In the genomic region with DNA sequence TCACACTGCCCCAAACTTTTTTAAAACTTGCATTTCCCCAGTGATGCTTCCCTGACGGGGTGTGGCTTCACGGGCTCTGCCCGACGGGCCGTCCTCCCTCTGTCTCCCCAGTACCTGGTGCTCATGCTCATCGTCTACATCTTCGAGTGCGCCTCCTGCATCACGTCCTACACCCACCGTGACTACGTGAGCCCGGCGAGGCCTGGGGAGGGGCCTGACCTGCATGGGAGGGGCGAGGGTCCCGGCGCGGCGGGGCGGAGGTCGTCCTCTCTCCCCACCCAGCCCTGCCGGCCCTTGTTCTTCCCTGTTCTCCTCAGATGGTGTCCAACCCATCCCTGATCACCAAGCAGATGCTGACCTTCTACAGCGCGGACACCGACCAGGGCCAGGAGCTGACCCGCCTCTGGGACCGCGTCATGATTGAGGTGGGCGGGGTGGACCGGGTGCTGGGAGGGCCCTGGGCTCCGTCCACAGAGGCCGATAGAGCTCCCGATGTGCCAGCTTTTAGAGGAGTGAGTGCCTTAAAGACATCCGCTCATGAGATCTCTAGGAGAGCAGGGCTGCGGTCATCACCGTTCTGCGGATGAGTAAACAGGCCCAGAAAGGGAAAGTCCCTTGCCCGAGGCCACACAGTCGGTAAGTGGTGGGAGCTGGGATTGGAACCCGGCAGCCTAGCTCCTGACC, we compare ENCODE assay signal across 8 cellular contexts. TPM values are rescaled to one million over a fixed set of nuclear protein-coding genes. Genes with fewer than 3 reads are reported as not detected.
DNase-seq lines count a peak whose midpoint lies in the region; ATAC-seq and TF ChIP-seq lines count a peak whose summit lies in the region.

No MANE protein-coding gene starts in this region.

- peak overlapping the region; percentile 56 for H3K4me2 ChIP-seq in mesendoderm (ENCODE audit: low read length)

- peak overlapping the region; percentile 52 for H3K4me3 Mint-ChIP-seq in dendritic cell treated with granulocyte-macrophage colony-stimulating factor and Interleukin-4, amounts not matched to agents 40 ng/mL and 50 ng/mL, for 4 days
- H3K4me3 Mint-ChIP-seq in stimulated activated naive CD8-positive, alpha-beta T cell treated with anti-CD3 and anti-CD28 coated beads, Interleukin-15, amount 100 ng/mL, for 72 hours = peak overlapping the region; percentile 74 to 81

- H3K4me3 ChIP-seq in AG04450 (ENCODE audit: low read depth, low read length) (peak overlapping the region; percentile 48), mesendoderm (ENCODE audit: low read length) (peak overlapping the region; percentile 31)

- peak overlapping the region; percentile 73 for H3K56ac ChIP-seq in mesendoderm (ENCODE audit: low read length)

- no peaks in the 10 kb centered on the region; the same call in 1 of the 2 replicates for H3K9me3 ChIP-seq in AG04450 (ENCODE audit: control insufficient read depth, insufficient read depth, low read length)

- H3K4me1 Mint-ChIP-seq in dendritic cell treated with granulocyte-macrophage colony-stimulating factor and Interleukin-4, amounts not matched to agents 40 ng/mL and 50 ng/mL, for 4 days (ENCODE audit: low read depth) = peaks cover 8% of the 10 kb centered on the region
- peaks cover 22% of the 10 kb centered on the region for H3K4me1 Mint-ChIP-seq in stimulated activated naive CD8-positive, alpha-beta T cell treated with anti-CD3 and anti-CD28 coated beads, Interleukin-15, amount 100 ng/mL, for 72 hours

- peaks cover 62% of the 10 kb centered on the region for H3K27me3 Mint-ChIP-seq in dendritic cell treated with granulocyte-macrophage colony-stimulating factor and Interleukin-4, amounts not matched to agents 40 ng/mL and 50 ng/mL, for 4 days
- H3K27me3 Mint-ChIP-seq in stimulated activated naive CD8-positive, alpha-beta T cell treated with anti-CD3 and anti-CD28 coated beads, Interleukin-15, amount 100 ng/mL, for 72 hours = peaks cover 69% of the 10 kb centered on the region

- DNase-seq in AG04450 (ENCODE audit: low read depth, low spot score) = no peak
- peak; percentile 45 for DNase-seq in activated CD4-positive, CD25-positive, alpha-beta regulatory T cell treated with anti-CD3 and anti-CD28 coated beads, Interleukin-2, amount 50 U/mL, for 72 hours
- DNase-seq in mesendoderm = peak; percentile 65
- peak; percentile 52 to 72 for DNase-seq in stimulated activated naive CD8-positive, alpha-beta T cell treated with anti-CD3 and anti-CD28 coated beads, Interleukin-15, amount 100 ng/mL, for 72 hours
- no peak for DNase-seq in anterior cingulate cortex (lab: John Stamatoyannopoulos, UW)
- DNase-seq in NCI-H1092 (lab: John Stamatoyannopoulos, UW) = no peak

- peaks cover 11% of the 10 kb centered on the region for H3K27me3 ChIP-seq in AG04450 (ENCODE audit: control insufficient read depth, insufficient read depth, low read length)
- H3K27me3 ChIP-seq in mesendoderm (ENCODE audit: insufficient read depth, low read length, poor library complexity) = no peaks in the 10 kb centered on the region

- no peaks in the 10 kb centered on the region for H3K79me2 ChIP-seq in mesendoderm (ENCODE audit: control insufficient read depth, insufficient read depth, low read length)

- H2BK15ac ChIP-seq in mesendoderm (replicated peaks; ENCODE audit: low read depth) = no peak overlapping the region

- H2AK5ac ChIP-seq in mesendoderm (ENCODE audit: low read length) = no peak overlapping the region

- no peak overlapping the region for H3K4ac ChIP-seq in mesendoderm (ENCODE audit: low read depth, low read length)

- H3K79me1 ChIP-seq in mesendoderm (ENCODE audit: low read length) = no peaks in the 10 kb centered on the region

- peak; percentile 58 for ATAC-seq in HG02588 (IDR thresholded peaks at IDR 0.05; ENCODE audit: unreplicated experiment)
- ATAC-seq in stimulated activated naive CD8-positive, alpha-beta T cell treated with anti-CD3 and anti-CD28 coated beads, Interleukin-15, amount 100 ng/mL, for 72 hours = peak; percentile 98

- H3K9ac ChIP-seq in mesendoderm (ENCODE audit: low read length) = peak overlapping the region; percentile 57

- no peak overlapping the region for H3K18ac ChIP-seq in mesendoderm (ENCODE audit: low read length)

- no peak for TF ChIP-seq CTCF in AG04450 (IDR thresholded peaks at IDR 0.05; ENCODE audit: low read depth, low read length)

- no peak overlapping the region for H3K23ac ChIP-seq in mesendoderm (ENCODE audit: low read length)

- H3K36me3 ChIP-seq in mesendoderm (ENCODE audit: control insufficient read depth, insufficient read depth, low read length) = no peaks in the 10 kb centered on the region

- WGBS in mesendoderm (ENCODE audit: extremely low coverage, insufficient coverage, low lambda C conversion rate) = no CpG with 5 or more reads among the region's 39 CpGs

- H3K27ac ChIP-seq in AG04450 (ENCODE audit: low read depth, low read length) (peak overlapping the region; percentile 11), mesendoderm (ENCODE audit: low read depth, low read length) (no peak overlapping the region)

- no peak overlapping the region for H3K27ac Mint-ChIP-seq in dendritic cell treated with granulocyte-macrophage colony-stimulating factor and Interleukin-4, amounts not matched to agents 40 ng/mL and 50 ng/mL, for 4 days
- H3K27ac Mint-ChIP-seq in stimulated activated naive CD8-positive, alpha-beta T cell treated with anti-CD3 and anti-CD28 coated beads, Interleukin-15, amount 100 ng/mL, for 72 hours = no peak overlapping the region

- CTCF ChIA-PET in AG04450 (lab: Charles Lee) = interaction anchor here (0.6 kb wide), 1 partner anchor 15 kb away, joined by 3 read pairs; no protein-coding TSS in a partner anchor

- intact Hi-C loops in dendritic cell treated with granulocyte-macrophage colony-stimulating factor and Interleukin-4, amounts not matched to agents 40 ng/mL and 50 ng/mL, for 4 days (cut with micrococcal nuclease) = no loop called here

- H3K36me3 Mint-ChIP-seq in dendritic cell treated with granulocyte-macrophage colony-stimulating factor and Interleukin-4, amounts not matched to agents 40 ng/mL and 50 ng/mL, for 4 days (ENCODE audit: low read depth) = no peaks in the 10 kb centered on the region

- no peak overlapping the region for H4K5ac ChIP-seq in mesendoderm (ENCODE audit: low read length)

- H4K8ac ChIP-seq in mesendoderm (ENCODE audit: low read depth, low read length) = no peak overlapping the region

- POLR2A ChIA-PET in AG04450 (lab: Yijun Ruan, JAX) = no interaction called here

- no peaks in the 10 kb centered on the region for H3K9me3 Mint-ChIP-seq in dendritic cell treated with granulocyte-macrophage colony-stimulating factor and Interleukin-4, amounts not matched to agents 40 ng/mL and 50 ng/mL, for 4 days
- H3K9me3 Mint-ChIP-seq in stimulated activated naive CD8-positive, alpha-beta T cell treated with anti-CD3 and anti-CD28 coated beads, Interleukin-15, amount 100 ng/mL, for 72 hours = no peaks in the 10 kb centered on the region

- no peaks in the 10 kb centered on the region for H3K4me1 ChIP-seq in mesendoderm (ENCODE audit: control insufficient read depth, low read depth, low read length)

- no peak overlapping the region for H2BK120ac ChIP-seq in mesendoderm (ENCODE audit: low read depth, low read length)

- H2BK5ac ChIP-seq in mesendoderm (ENCODE audit: low read length) = no peak overlapping the region

RNA-seq across cellular contexts. Expression of a gene that starts 6.9 kb away (rescaled TPM):
- polyA plus RNA-seq in AG04450 (2011; rRNA removed) = 0.07 TPM in 1 of 2 replicates, not detected in the other
- not detected in 2 replicates for polyA minus RNA-seq in AG04450 (2011; rRNA and poly(A)+ RNA removed)
- 0.22 TPM for polyA plus RNA-seq in mesendoderm (2013, experiment 1 of 2)
- polyA plus RNA-seq in mesendoderm (2013, experiment 2 of 2) = 0.31 TPM

RNA-seq across cellular contexts. Expression of a gene that starts 25.1 kb away (rescaled TPM):
- 398 and 527 TPM in 2 replicates for polyA plus RNA-seq in AG04450 (2011; rRNA removed)
- polyA minus RNA-seq in AG04450 (2011; rRNA and poly(A)+ RNA removed) = 243 and 345 TPM in 2 replicates
- 609 TPM for polyA plus RNA-seq in mesendoderm (2013, experiment 1 of 2)
- polyA plus RNA-seq in mesendoderm (2013, experiment 2 of 2) = 620 TPM

RNA-seq across cellular contexts. Expression of a gene that starts 31.1 kb away (rescaled TPM):
- not detected in 2 replicates for polyA plus RNA-seq in AG04450 (2011; rRNA removed)
- polyA minus RNA-seq in AG04450 (2011; rRNA and poly(A)+ RNA removed) = not detected in 2 replicates
- 0.01 TPM for polyA plus RNA-seq in mesendoderm (2013, experiment 1 of 2)
- 0.07 TPM for polyA plus RNA-seq in mesendoderm (2013, experiment 2 of 2)

RNA-seq across cellular contexts. Expression of a gene that starts 31.7 kb away (rescaled TPM):
- polyA plus RNA-seq in AG04450 (2011; rRNA removed) = 0.33 and 0.36 TPM in 2 replicates
- polyA minus RNA-seq in AG04450 (2011; rRNA and poly(A)+ RNA removed) = not detected in 2 replicates
- 1.1 TPM for polyA plus RNA-seq in mesendoderm (2013, experiment 1 of 2)
- 1.4 TPM for polyA plus RNA-seq in mesendoderm (2013, experiment 2 of 2)

RNA-seq across cellular contexts. Expression of a gene that starts 44.4 kb away (rescaled TPM):
- polyA plus RNA-seq in AG04450 (2011; rRNA removed) = 33.4 and 35.6 TPM in 2 replicates
- polyA minus RNA-seq in AG04450 (2011; rRNA and poly(A)+ RNA removed) = 20.9 and 28.0 TPM in 2 replicates
- polyA plus RNA-seq in mesendoderm (2013, experiment 1 of 2) = 42.3 TPM
- 42.8 TPM for polyA plus RNA-seq in mesendoderm (2013, experiment 2 of 2)

Comparison
In these comparisons a context has a peak if more than half of its experiments do, and no peak if none do; other contexts are left out.
1. DNase-seq: peak in activated CD4-positive, CD25-positive, alpha-beta regulatory T cell treated with anti-CD3 and anti-CD28 coated beads, Interleukin-2, amount 50 U/mL, for 72 hours (single experiment), mesendoderm (single experiment) and stimulated activated naive CD8-positive, alpha-beta T cell treated with anti-CD3 and anti-CD28 coated beads, Interleukin-15, amount 100 ng/mL, for 72 hours (2 of 2); none in AG04450 (single experiment), anterior cingulate cortex (0 of 58) and NCI-H1092 (single experiment).